In genomic region chr5:110751902-110752762, GRCh38 we compare ENCODE assay signal across 8 cellular contexts. TPM values are rescaled to one million over a fixed set of nuclear protein-coding genes. Genes with fewer than 3 reads are reported as not detected.
DNase-seq lines count a peak whose midpoint lies in the region; ATAC-seq, FAIRE-seq and TF ChIP-seq lines count a peak whose summit lies in the region.

No MANE protein-coding gene starts in this region.

- H3K79me2 ChIP-seq in OCI-LY7 (ENCODE audit: insufficient read depth, low read depth, low read length) = no peaks in the 10 kb centered on the region
- H3K79me2 ChIP-seq in SK-N-SH (ENCODE audit: insufficient read depth) = no peaks in the 10 kb centered on the region
- H3K79me2 ChIP-seq in hepatocyte = no peaks in the 10 kb centered on the region

- peak; percentile 98 for ATAC-seq in GM19023 (IDR thresholded peaks at IDR 0.05; ENCODE audit: unreplicated experiment)
- peak; percentile 98 for ATAC-seq in HG02610 (IDR thresholded peaks at IDR 0.05; ENCODE audit: unreplicated experiment)
- peak; percentile 79 for ATAC-seq in mucosa of descending colon

- H3K27ac ChIP-seq in OCI-LY7 (ENCODE audit: low read depth, low read length, poor library complexity, severe bottlenecking) (no peak overlapping the region), SK-N-SH (ENCODE audit: low read depth in 2 of 2, low read length in 1 of 2) (no peak overlapping the region), hepatocyte (no peak overlapping the region)

- H3K27me3 ChIP-seq in BE2C (no peaks in the 10 kb centered on the region), SK-N-SH (ENCODE audit: insufficient read depth) (no peaks in the 10 kb centered on the region), hepatocyte (no peaks in the 10 kb centered on the region)

- H3F3A ChIP-seq in SK-N-SH (replicated peaks; ENCODE audit: insufficient read depth) = peaks cover 18% of the 10 kb centered on the region

- H3K36me3 ChIP-seq in OCI-LY7 (ENCODE audit: insufficient read depth, low read length) (peaks cover 81% of the 10 kb centered on the region), mucosa of descending colon (ENCODE audit: low read depth) (no peaks in the 10 kb centered on the region), BE2C (peaks cover 10% of the 10 kb centered on the region), SK-N-SH (replicated peaks in 1 of 2; ENCODE audit: control insufficient read depth in 1 of 2, insufficient read depth in 2 of 2, low read length in 1 of 2) (peaks cover 47 to 87% of the 10 kb centered on the region in 2 experiments), hepatocyte (replicated peaks; ENCODE audit: insufficient read depth, low read depth) (no peaks in the 10 kb centered on the region)

- no peak for FAIRE-seq in frontal cortex (lab: Jason Lieb, UNC)

- no peak overlapping the region for H2AFZ ChIP-seq in OCI-LY7 (ENCODE audit: low read length)
- H2AFZ ChIP-seq in SK-N-SH (ENCODE audit: low read depth) = no peak overlapping the region; the same call in 1 of the 2 replicates
- no peak overlapping the region for H2AFZ ChIP-seq in hepatocyte

- no TSS peak for BruUV-seq in OCI-LY7 (replicated peaks; lab: Mats Ljungman, UMichigan)

- CTCF ChIA-PET in OCI-LY7 (lab: Charles Lee; ENCODE audit: unreplicated experiment) (no interaction called here), SK-N-SH (lab: Yijun Ruan, JAX) (interaction anchor here (1.0 kb wide), 1 partner anchor 11 kb away, joined by 3 read pairs; no protein-coding TSS in a partner anchor)

- H3K9me2 ChIP-seq in OCI-LY7 (ENCODE audit: insufficient read depth, low read length) (no peaks in the 10 kb centered on the region), SK-N-SH (no peaks in the 10 kb centered on the region), hepatocyte (replicated peaks; ENCODE audit: insufficient read depth) (no peaks in the 10 kb centered on the region)

- H3K4me1 ChIP-seq in OCI-LY7 (ENCODE audit: insufficient read depth, low read length, poor library complexity, severe bottlenecking) (peaks cover 7% of the 10 kb centered on the region), mucosa of descending colon (ENCODE audit: low read depth) (peaks cover 2% of the 10 kb centered on the region), BE2C (no peaks in the 10 kb centered on the region), SK-N-SH (ENCODE audit: control insufficient read depth in 1 of 2, insufficient read depth in 2 of 2, low read depth in 1 of 2, low read length in 1 of 2) (no peaks in the 10 kb centered on the region), hepatocyte (ENCODE audit: insufficient read depth) (no peaks in the 10 kb centered on the region)

- H3K9me3 ChIP-seq in OCI-LY7 (ENCODE audit: low read length) (no peaks in the 10 kb centered on the region), mucosa of descending colon (no peaks in the 10 kb centered on the region), BE2C (no peaks in the 10 kb centered on the region), SK-N-SH (no peaks in the 10 kb centered on the region), hepatocyte (ENCODE audit: low read depth) (no peaks in the 10 kb centered on the region)

- TF ChIP-seq EP300 in SK-N-SH (IDR thresholded peaks at IDR 0.05; ENCODE audit: borderline replicate concordance in 1 of 2, low read depth in 1 of 2, low read length in 1 of 2) = no peak

- H4K20me1 ChIP-seq in OCI-LY7 (ENCODE audit: insufficient read depth, low read length) = no peaks in the 10 kb centered on the region
- no peaks in the 10 kb centered on the region for H4K20me1 ChIP-seq in SK-N-SH (ENCODE audit: insufficient read depth)
- no peaks in the 10 kb centered on the region for H4K20me1 ChIP-seq in hepatocyte (ENCODE audit: insufficient read depth, poor library complexity, severe bottlenecking)

- no peak overlapping the region for H3K9ac ChIP-seq in SK-N-SH

- peak overlapping the region; percentile 7; the same call in 1 of the 2 replicates for H3K4me2 ChIP-seq in OCI-LY7 (ENCODE audit: low read length)
- no peak overlapping the region for H3K4me2 ChIP-seq in SK-N-SH
- no peak overlapping the region for H3K4me2 ChIP-seq in hepatocyte

- 95% methylated on average over 8 of the region's 8 CpGs for WGBS in SK-N-SH (ENCODE audit: low lambda C conversion rate)
- WGBS in hepatocyte (ENCODE audit: low lambda C conversion rate, missing lambda C conversion rate) = 79% methylated on average over 8 of the region's 8 CpGs

- POLR2A ChIA-PET in OCI-LY7 (lab: Charles Lee) = interaction anchor here (0.6 kb wide), 1 partner anchor 968 kb away, joined by 3 read pairs; no protein-coding TSS in a partner anchor
- POLR2A ChIA-PET in SK-N-SH (lab: Yijun Ruan, JAX) = no interaction called here

- no peak for TF ChIP-seq CTCF in OCI-LY7 (conservative IDR thresholded peaks at IDR 0.05; ENCODE audit: low read length)
- no peak for TF ChIP-seq CTCF in mucosa of descending colon (IDR thresholded peaks at IDR 0.05)
- no peak for TF ChIP-seq CTCF in BE2C (IDR thresholded peaks at IDR 0.05; ENCODE audit: low read depth, low read length)
- TF ChIP-seq CTCF in SK-N-SH (IDR thresholded peaks at IDR 0.05) = no peak
- TF ChIP-seq CTCF in hepatocyte (IDR thresholded peaks at IDR 0.05; ENCODE audit: poor library complexity) = no peak

- TF ChIP-seq RAD21 in SK-N-SH (IDR thresholded peaks at IDR 0.05; ENCODE audit: low read length) = no peak

- H3K4me3 ChIP-seq in OCI-LY7 (ENCODE audit: low read depth, low read length, poor library complexity, severe bottlenecking) (no peak overlapping the region), mucosa of descending colon (no peak overlapping the region), BE2C (ENCODE audit: low read depth, low read length) (no peak overlapping the region), SK-N-SH (ENCODE audit: low read depth in 2 of 2, low read length in 1 of 2) (no peak overlapping the region), hepatocyte (no peak overlapping the region)

- intact Hi-C loops in OCI-LY7 (cut with micrococcal nuclease; ENCODE audit: unreplicated experiment) (loop anchor here (10.0 kb wide), 3 partner anchors 313 to 1413 kb away; no protein-coding TSS in a partner anchor), mucosa of descending colon (cut with DNase I, micrococcal nuclease) (loop anchor here (10.0 kb wide), 2 partner anchors 343 to 353 kb away; partner anchors contain the start of gene WDR36 (in 1 of the 2))

- DNase-seq in OCI-LY7 (ENCODE audit: low spot score) = no peak
- DNase-seq in mucosa of descending colon = no peak
- no peak for DNase-seq in BE2C
- no peak for DNase-seq in SK-N-SH
- DNase-seq in frontal cortex (ENCODE audit: low spot score in 2 of 2) = no peak
- no peak for DNase-seq in hepatocyte (ENCODE audit: low spot score)

TF ChIP-seq in SK-N-SH, 30 proteins besides CTCF, POLR2A, EP300 and RAD21:
- no peak for TF ChIP-seq RCOR1 (IDR thresholded peaks at IDR 0.05; ENCODE audit: low read length)

RNA-seq across cellular contexts. Expression of gene SLC25A46, which starts 13.3 kb away (rescaled TPM):
- total RNA-seq in OCI-LY7 (2014; rRNA removed; shearing (Covaris generic)) = 36.4 and 37.8 TPM in 2 replicates
- 46.4 and 49.2 TPM in 2 replicates for total RNA-seq in OCI-LY7 (2022)
- 10 to 100 TPM; 49.1 to 52.5 (median 49.5) TPM for total RNA-seq in mucosa of descending colon
- polyA plus RNA-seq in BE2C (2012; ENCODE audit: insufficient read depth, insufficient read length, low read depth) = 35.9 TPM
- polyA plus RNA-seq in SK-N-SH (2012; rRNA removed) = 15.7 and 20.5 TPM in 2 replicates
- 24.3 and 30.5 TPM in 2 replicates for polyA plus RNA-seq in SK-N-SH (2012; cell fraction: cytosol; rRNA removed)
- polyA plus RNA-seq in SK-N-SH (2012; cell fraction: nucleus; rRNA removed) = 11.0 and 21.2 TPM in 2 replicates
- 212 TPM for total RNA-seq in frontal cortex
- 65.9 and 76.2 TPM in 2 replicates for total RNA-seq in hepatocyte
- polyA plus RNA-seq in hepatocyte = 16.5 and 27.3 TPM in 2 replicates

RNA-seq across cellular contexts. Expression of gene TMEM232, which starts 25.7 kb away (rescaled TPM):
- total RNA-seq in OCI-LY7 (2014; rRNA removed; shearing (Covaris generic)) = 0.64 and 1.5 TPM in 2 replicates
- total RNA-seq in OCI-LY7 (2022) (1.7 and 2.9 TPM in 2 replicates), mucosa of descending colon (1 to 10 TPM; 1.0 to 3.9 (median 3.0) TPM), frontal cortex (25.7 TPM), hepatocyte (2.4 TPM in 2 replicates)
- polyA plus RNA-seq in BE2C (2012; ENCODE audit: insufficient read depth, insufficient read length, low read depth) = 1.1 TPM
- polyA plus RNA-seq in SK-N-SH (2012; rRNA removed) (0.66 and 1.2 TPM in 2 replicates), hepatocyte (1.3 and 2.8 TPM in 2 replicates)
- polyA plus RNA-seq in SK-N-SH (2012; cell fraction: cytosol; rRNA removed) = 1.0 and 1.1 TPM in 2 replicates
- polyA plus RNA-seq in SK-N-SH (2012; cell fraction: nucleus; rRNA removed) = 0.48 and 0.89 TPM in 2 replicates
